ENCODE assay signal across 8 cellular contexts in genomic region chr15:101641134-101641764, GRCh38. TPM values are rescaled to one million over a fixed set of nuclear protein-coding genes. Genes with fewer than 3 reads are reported as not detected.
DNase-seq lines count a peak whose midpoint lies in the region; ATAC-seq and TF ChIP-seq lines count a peak whose summit lies in the region.

No MANE protein-coding gene starts in this region.

- H3K27me3 ChIP-seq in lower lobe of right lung (ENCODE audit: low read depth) = no peaks in the 10 kb centered on the region

- ATAC-seq in HG02642 (IDR thresholded peaks at IDR 0.05; ENCODE audit: poor library complexity, unreplicated experiment) (peak; percentile 50), lower lobe of right lung (peak; percentile 79 to 84), GM21423 (IDR thresholded peaks at IDR 0.05; ENCODE audit: unreplicated experiment) (no peak)

- H3K4me1 ChIP-seq in lower lobe of right lung = peaks cover 20% of the 10 kb centered on the region

- DNase-seq in GM04503 (ENCODE audit: low read depth) (peak; percentile 29), NCI-H460 (ENCODE audit: extremely low read depth, low read depth) (peak; percentile 50), dermis microvascular lymphatic vessel endothelial cell (ENCODE audit: low read depth in 2 of 2) (peak; percentile 74 to 82), lower lobe of right lung (peak; percentile 75)
- DNase-seq in activated CD4-positive, alpha-beta T cell treated with anti-CD3 and anti-CD28 coated beads, Interleukin-2, amount 50 U/mL, for 48 hours = peak; percentile 75 to 80
- DNase-seq in stimulated activated CD8-positive, alpha-beta memory T cell treated with anti-CD3 and anti-CD28 coated beads, Interleukin-12 subunit alpha, Interleukin-12 subunit beta, amount 100 ng/mL, for 1 hour (ENCODE audit: low read depth) = peak; percentile 61

- H3K9me3 ChIP-seq in lower lobe of right lung = no peaks in the 10 kb centered on the region

- H3K27ac ChIP-seq in lower lobe of right lung = peak overlapping the region; percentile 56

- intact Hi-C loops in lower lobe of right lung (cut with DNase I) = no loop called here

- peaks cover 59% of the 10 kb centered on the region for H3K36me3 ChIP-seq in lower lobe of right lung

- TF ChIP-seq CTCF in lower lobe of right lung (IDR thresholded peaks at IDR 0.05) = peak; percentile 91

- no peak overlapping the region for H3K4me3 ChIP-seq in lower lobe of right lung

RNA-seq across cellular contexts. Expression of gene TM2D3, which starts 10.9 kb away (rescaled TPM):
- total RNA-seq in NCI-H460 (2014; rRNA removed; shearing (Covaris generic)) = 32.3 and 35.8 TPM in 2 replicates
- 30.5 and 53.1 TPM in 2 replicates for polyA plus RNA-seq in NCI-H460 (2014; cell fraction: nucleus; rRNA removed)
- total RNA-seq in dermis microvascular lymphatic vessel endothelial cell (31.7 and 54.4 TPM in 2 replicates), lower lobe of right lung (49.2 TPM)
